ENCODE assay signal across 1 cellular context in the genomic region with DNA sequence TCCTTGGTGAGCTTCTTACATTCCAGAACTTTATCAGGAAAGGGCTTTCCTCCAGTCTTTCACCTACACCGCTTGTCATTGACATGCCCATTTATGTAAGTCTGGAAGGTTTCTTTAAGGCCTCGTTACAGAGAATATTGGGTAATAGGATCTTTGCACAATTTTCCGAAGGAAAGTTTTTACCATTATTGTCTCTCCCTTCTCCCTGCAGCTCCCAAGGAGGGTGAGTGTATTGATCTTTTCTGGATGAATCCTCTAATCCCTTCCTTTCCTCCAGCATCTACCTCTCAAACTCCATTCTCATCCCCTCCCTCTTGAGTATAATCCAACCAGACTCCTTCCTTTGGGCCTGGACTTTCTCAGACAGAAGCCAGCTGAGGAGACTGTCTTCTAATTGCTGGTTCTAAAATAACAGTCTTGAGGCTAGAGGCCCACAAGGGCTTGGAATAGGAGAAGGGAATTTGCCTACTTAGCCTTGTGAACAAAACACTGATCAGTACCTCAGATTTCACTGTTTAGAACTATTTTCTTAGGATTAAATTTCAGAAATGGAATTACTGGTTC.
TF ChIP-seq lines count a peak whose summit lies in the region.

No MANE protein-coding gene starts in this region.

TF ChIP-seq in GM12878, 131 proteins besides CTCF, POLR2A, EP300 and RAD21:
- TF ChIP-seq, protein P1, sequence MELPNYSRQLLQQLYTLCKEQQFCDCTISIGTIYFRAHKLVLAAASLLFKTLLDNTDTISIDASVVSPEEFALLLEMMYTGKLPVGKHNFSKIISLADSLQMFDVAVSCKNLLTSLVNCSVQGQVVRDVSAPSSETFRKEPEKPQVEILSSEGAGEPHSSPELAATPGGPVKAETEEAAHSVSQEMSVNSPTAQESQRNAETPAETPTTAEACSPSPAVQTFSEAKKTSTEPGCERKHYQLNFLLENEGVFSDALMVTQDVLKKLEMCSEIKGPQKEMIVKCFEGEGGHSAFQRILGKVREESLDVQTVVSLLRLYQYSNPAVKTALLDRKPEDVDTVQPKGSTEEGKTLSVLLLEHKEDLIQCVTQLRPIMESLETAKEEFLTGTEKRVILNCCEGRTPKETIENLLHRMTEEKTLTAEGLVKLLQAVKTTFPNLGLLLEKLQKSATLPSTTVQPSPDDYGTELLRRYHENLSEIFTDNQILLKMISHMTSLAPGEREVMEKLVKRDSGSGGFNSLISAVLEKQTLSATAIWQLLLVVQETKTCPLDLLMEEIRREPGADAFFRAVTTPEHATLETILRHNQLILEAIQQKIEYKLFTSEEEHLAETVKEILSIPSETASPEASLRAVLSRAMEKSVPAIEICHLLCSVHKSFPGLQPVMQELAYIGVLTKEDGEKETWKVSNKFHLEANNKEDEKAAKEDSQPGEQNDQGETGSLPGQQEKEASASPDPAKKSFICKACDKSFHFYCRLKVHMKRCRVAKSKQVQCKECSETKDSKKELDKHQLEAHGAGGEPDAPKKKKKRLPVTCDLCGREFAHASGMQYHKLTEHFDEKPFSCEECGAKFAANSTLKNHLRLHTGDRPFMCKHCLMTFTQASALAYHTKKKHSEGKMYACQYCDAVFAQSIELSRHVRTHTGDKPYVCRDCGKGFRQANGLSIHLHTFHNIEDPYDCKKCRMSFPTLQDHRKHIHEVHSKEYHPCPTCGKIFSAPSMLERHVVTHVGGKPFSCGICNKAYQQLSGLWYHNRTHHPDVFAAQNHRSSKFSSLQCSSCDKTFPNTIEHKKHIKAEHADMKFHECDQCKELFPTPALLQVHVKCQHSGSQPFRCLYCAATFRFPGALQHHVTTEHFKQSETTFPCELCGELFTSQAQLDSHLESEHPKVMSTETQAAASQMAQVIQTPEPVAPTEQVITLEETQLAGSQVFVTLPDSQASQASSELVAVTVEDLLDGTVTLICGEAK (IDR thresholded peaks at IDR 0.05; ENCODE audit: borderline replicate concordance) = no peak
- TF ChIP-seq ATF3 (IDR thresholded peaks at IDR 0.05; ENCODE audit: borderline replicate concordance, extremely low read depth, low read depth, low read length) (no peak), SPI1 (IDR thresholded peaks at IDR 0.05; ENCODE audit: borderline replicate concordance, insufficient read depth, low read depth, low read length) (no peak), CBX5 (IDR thresholded peaks at IDR 0.05; ENCODE audit: low read depth) (no peak), TCF12 (IDR thresholded peaks at IDR 0.05; ENCODE audit: low read depth, low read length) (no peak), BHLHE40 (IDR thresholded peaks at IDR 0.05; ENCODE audit: borderline replicate concordance in 1 of 2, low read depth in 2 of 2, low read length in 1 of 2) (no peak), CREB1 (IDR thresholded peaks at IDR 0.05; ENCODE audit: low read depth) (no peak), ZBED1 (IDR thresholded peaks at IDR 0.05; ENCODE audit: borderline replicate concordance) (no peak), SMAD5 (IDR thresholded peaks at IDR 0.05; ENCODE audit: low read depth) (no peak), BMI1 (IDR thresholded peaks at IDR 0.05; ENCODE audit: borderline replicate concordance) (no peak), NR2C2 (IDR thresholded peaks at IDR 0.05; ENCODE audit: borderline replicate concordance, control insufficient read depth, insufficient read length, low read depth) (no peak), ZSCAN29 (IDR thresholded peaks at IDR 0.05) (no peak), ASH2L (IDR thresholded peaks at IDR 0.05; ENCODE audit: borderline replicate concordance, low read depth) (no peak)
